Comparison of ENCODE assay signal across 15 cellular contexts in genomic region chr13:29111446-29111845, GRCh38.
DNase-seq lines count a peak whose midpoint lies in the region; ATAC-seq and TF ChIP-seq lines count a peak whose summit lies in the region.
"Had no signal": no experiment of that assay in that cellular context is flagged by ENCODE, and none has a peak within 500 bp of the region (broad histone marks: within the 10 kb centered on the region; RNA-seq: fewer than 3 reads in every experiment).

No MANE protein-coding gene starts in this region.

- H3K27me3 ChIP-seq in breast epithelium (no peaks in the 10 kb centered on the region), sigmoid colon (no peaks in the 10 kb centered on the region)
- H3K27me3 ChIP-seq: BLaER1 had no signal

- TF ChIP-seq CTCF in MCF 10A (IDR thresholded peaks at IDR 0.05; ENCODE audit: unreplicated experiment) (no peak), breast epithelium (IDR thresholded peaks at IDR 0.05) (no peak), choroid plexus epithelial cell (conservative IDR thresholded peaks at IDR 0.05; ENCODE audit: low read depth, low read length) (no peak), sigmoid colon (IDR thresholded peaks at IDR 0.05) (no peak)

- no peak overlapping the region for H3K4me3 Mint-ChIP-seq in MCF 10A (ENCODE audit: unreplicated experiment)
- H3K4me3 Mint-ChIP-seq: CD4-positive, CD25-positive, alpha-beta regulatory T cell had no signal

- H3K27ac Mint-ChIP-seq in MCF 10A (ENCODE audit: low read depth, unreplicated experiment): no peak overlapping the region
- H3K27ac Mint-ChIP-seq: CD4-positive, CD25-positive, alpha-beta regulatory T cell had no signal

- H3K4me1 Mint-ChIP-seq in MCF 10A (ENCODE audit: insufficient read depth, unreplicated experiment): no peaks in the 10 kb centered on the region
- H3K4me1 Mint-ChIP-seq: CD4-positive, CD25-positive, alpha-beta regulatory T cell had no signal

- DNase-seq in MCF 10A (ENCODE audit: unreplicated experiment) (peak; percentile 2), breast epithelium (ENCODE audit: low spot score in 2 of 2) (no peak), choroid plexus epithelial cell (ENCODE audit: low read depth) (peak; percentile 43), kidney tubule cell (ENCODE audit: low spot score) (peak; percentile 1), islet precursor cell (no peak), sigmoid colon (no peak)
- DNase-seq: AML-193; CD4-positive, CD25-positive, alpha-beta regulatory T cell; DMS53 had no signal

- intact Hi-C loops in MCF 10A (cut with micrococcal nuclease): no loop called here
- intact Hi-C loops in breast epithelium (cut with DNase I; ENCODE audit: low total_unique reads): no loop called here
- intact Hi-C loops in sigmoid colon (cut with DNase I): no loop called here

- H3K27ac ChIP-seq in breast epithelium (no peak overlapping the region), sigmoid colon (no peak overlapping the region)
- H3K27ac ChIP-seq: 22Rv1, BLaER1, HL-60 had no signal

- TF ChIP-seq EP300 in sigmoid colon (IDR thresholded peaks at IDR 0.05): no peak

- H3K36me3 Mint-ChIP-seq in MCF 10A (ENCODE audit: insufficient read depth, unreplicated experiment): no peaks in the 10 kb centered on the region
- H3K36me3 Mint-ChIP-seq: CD4-positive, CD25-positive, alpha-beta regulatory T cell had no signal

- H3K9me3 ChIP-seq in breast epithelium: no peaks in the 10 kb centered on the region
- H3K9me3 ChIP-seq in sigmoid colon: no peaks in the 10 kb centered on the region
- H3K9me3 ChIP-seq: BLaER1 had no signal

- WGBS in sigmoid colon, 2 donors: 88 to 90% methylated on average over 2 of the region's 2 CpGs

- H3K36me3 ChIP-seq in breast epithelium (no peaks in the 10 kb centered on the region), sigmoid colon (no peaks in the 10 kb centered on the region)
- H3K36me3 ChIP-seq: BLaER1 had no signal

- peaks cover 25% of the 10 kb centered on the region for H3K9me3 Mint-ChIP-seq in MCF 10A (ENCODE audit: unreplicated experiment)

- CTCF ChIA-PET in MCF 10A (lab: Yijun Ruan, JAX): interaction anchor here (0.9 kb wide), 1 partner anchor 76 kb away, joined by 3 read pairs; no protein-coding TSS in a partner anchor

- POLR2A ChIA-PET in MCF 10A (lab: Yijun Ruan, JAX): interaction anchor here (1.1 kb wide), 1 partner anchor 20 kb away, joined by 3 read pairs; no protein-coding TSS in a partner anchor

- BruUV-seq in MCF 10A (replicated peaks; lab: Mats Ljungman, UMichigan): no TSS peak

- H3K4me3 ChIP-seq in breast epithelium (no peak overlapping the region), choroid plexus epithelial cell (ENCODE audit: low read depth, low read length) (no peak overlapping the region), sigmoid colon (no peak overlapping the region)
- H3K4me3 ChIP-seq: BLaER1, GM12878 had no signal

- H3K4me1 ChIP-seq in breast epithelium (no peaks in the 10 kb centered on the region), sigmoid colon (peaks cover 0 to 26% (median 5%) of the 10 kb centered on the region in 4 donors)
- H3K4me1 ChIP-seq: BLaER1 had no signal

- no peak for TF ChIP-seq POLR2A in breast epithelium (IDR thresholded peaks at IDR 0.05)
- TF ChIP-seq POLR2A in sigmoid colon (IDR thresholded peaks at IDR 0.05): no peak

- no peak for ATAC-seq in HG03045 (IDR thresholded peaks at IDR 0.05; ENCODE audit: unreplicated experiment)
- ATAC-seq: GM12878, HCT116 had no signal

- no peaks in the 10 kb centered on the region for H3K27me3 Mint-ChIP-seq in MCF 10A (ENCODE audit: insufficient read depth, unreplicated experiment)

Comparison
In these comparisons a context has a peak if more than half of its experiments do, and no peak if none do; other contexts are left out.
1. DNase-seq: peak in MCF 10A (single experiment), choroid plexus epithelial cell (single experiment) and kidney tubule cell (single experiment); none in breast epithelium (0 of 2), islet precursor cell (single experiment) and sigmoid colon (single experiment).